Comparison of ENCODE assay signal across 16 cellular contexts in the genomic region with DNA sequence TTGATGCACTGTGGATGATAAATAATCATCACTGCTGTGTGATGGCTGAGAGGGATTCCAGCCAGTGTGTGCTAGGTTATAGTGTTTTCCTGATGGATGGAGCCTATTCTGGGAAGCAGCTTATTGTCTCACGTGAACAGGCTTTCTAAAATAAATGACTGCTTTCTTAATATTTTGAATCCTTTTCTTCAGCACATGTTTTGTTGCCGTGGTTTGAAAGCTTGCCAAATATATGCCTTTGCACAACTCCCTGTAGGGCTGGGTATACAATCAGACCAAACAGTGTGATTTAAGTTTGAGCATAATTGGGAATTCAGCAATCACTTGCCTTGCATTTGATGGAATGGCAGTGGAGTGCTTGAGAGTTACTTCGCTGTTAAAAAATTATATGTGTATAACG.
DNase-seq lines count a peak whose midpoint lies in the region; ATAC-seq and TF ChIP-seq lines count a peak whose summit lies in the region.
"Had no signal": no experiment of that assay in that cellular context is flagged by ENCODE, and none has a peak within 500 bp of the region (broad histone marks: within the 10 kb centered on the region; RNA-seq: fewer than 3 reads in every experiment).

No MANE protein-coding gene starts in this region.

- H3K27ac ChIP-seq in right atrium auricular region: no peak overlapping the region

- no peaks in the 10 kb centered on the region for H3K27me3 ChIP-seq in right atrium auricular region

- DNase-seq in AG09319 (ENCODE audit: extremely low read depth, low read depth): peak; percentile 23
- DNase-seq in GM04504 (ENCODE audit: low read depth): peak; percentile 6
- peak; percentile 83 for DNase-seq in amniotic epithelial cell (ENCODE audit: low read depth)
- DNase-seq in fibroblast of villous mesenchyme (ENCODE audit: low read depth): peak; percentile 13
- DNase-seq in right atrium auricular region (ENCODE audit: low spot score): no peak
- no peak for DNase-seq in HuH-7 (ENCODE audit: low spot score)
- no peak for DNase-seq in activated effector memory CD4-positive, alpha-beta T cell treated with anti-CD3 and anti-CD28 coated beads, Interleukin-2, amount 50 U/mL, for 16 hours
- DNase-seq: CD4-positive, alpha-beta memory T cell; DND-41; Karpas-422; NCI-H146; NCI-H2081 treated with DMSO at 0.1 percent for 48 hours; SHP77 had no signal

- H3K9me3 ChIP-seq in right atrium auricular region: no peaks in the 10 kb centered on the region

- no peaks in the 10 kb centered on the region for H3K4me1 ChIP-seq in right atrium auricular region

- TF ChIP-seq CTCF in AG09319 (IDR thresholded peaks at IDR 0.05; ENCODE audit: low read depth, low read length) (no peak), fibroblast of villous mesenchyme (IDR thresholded peaks at IDR 0.05; ENCODE audit: insufficient read depth, low read depth, low read length) (no peak), right atrium auricular region (IDR thresholded peaks at IDR 0.05) (no peak)

- ATAC-seq in HG03175 (IDR thresholded peaks at IDR 0.05; ENCODE audit: unreplicated experiment): no peak
- ATAC-seq: Panc1, SK-N-SH treated with all-trans-retinoic acid at 6 μM for 48 hours had no signal

- H3K4me3 ChIP-seq in fibroblast of villous mesenchyme (ENCODE audit: low read depth, low read length) (no peak overlapping the region), right atrium auricular region (no peak overlapping the region)

- no peaks in the 10 kb centered on the region for H3K36me3 ChIP-seq in right atrium auricular region

Comparison
In these comparisons a context has a peak if more than half of its experiments do, and no peak if none do; other contexts are left out.
1. DNase-seq: peak in AG09319 (single experiment), GM04504 (single experiment), amniotic epithelial cell (single experiment) and fibroblast of villous mesenchyme (single experiment); none in right atrium auricular region (single experiment), HuH-7 (single experiment) and activated effector memory CD4-positive, alpha-beta T cell treated with anti-CD3 and anti-CD28 coated beads, Interleukin-2, amount 50 U/mL, for 16 hours (single experiment).